ENCODE assay signal across 16 cellular contexts in the genomic region with DNA sequence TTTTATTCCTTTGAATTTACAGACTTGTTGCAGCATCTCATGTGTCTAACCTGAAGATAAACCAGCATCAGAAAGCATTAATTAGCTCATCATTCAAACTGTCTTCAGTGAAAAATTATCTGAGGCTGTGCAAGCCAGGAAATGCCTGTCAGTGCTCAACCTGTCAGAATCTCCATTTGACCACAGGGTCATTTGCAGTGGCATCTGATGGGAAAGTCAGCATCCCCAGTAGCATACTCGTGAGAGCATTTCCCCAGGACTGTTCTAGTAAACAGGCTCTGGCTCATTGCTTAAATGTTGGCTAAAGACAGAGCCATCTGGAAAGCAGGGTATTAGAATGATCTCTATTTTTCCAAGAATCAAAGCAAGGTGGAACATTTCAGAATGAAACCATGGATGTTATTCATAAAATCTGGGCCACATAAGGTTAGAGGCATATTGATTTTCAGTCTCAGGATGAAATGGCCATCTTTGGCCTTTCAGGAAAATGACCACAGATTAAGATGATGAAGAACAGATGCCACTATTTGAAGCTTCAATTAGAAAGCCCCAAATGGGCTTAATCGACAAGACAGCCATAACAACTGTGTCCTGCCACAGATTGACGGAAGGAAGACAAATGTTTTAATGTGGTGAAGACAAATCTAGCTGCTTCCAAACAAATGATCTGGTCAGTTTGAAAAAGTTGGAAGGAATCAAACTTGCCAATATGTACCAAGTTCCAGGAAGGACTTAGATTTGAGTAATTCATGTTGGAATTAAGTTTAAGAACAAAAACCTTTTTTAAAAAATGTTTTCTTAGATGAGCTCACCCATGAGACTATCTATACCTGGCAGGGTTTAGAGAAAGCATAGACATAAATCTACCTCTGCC.
DNase-seq lines count a peak whose midpoint lies in the region; ATAC-seq and TF ChIP-seq lines count a peak whose summit lies in the region.
"Had no signal": no experiment of that assay in that cellular context is flagged by ENCODE, and none has a peak within 500 bp of the region (broad histone marks: within the 10 kb centered on the region; RNA-seq: fewer than 3 reads in every experiment).

No MANE protein-coding gene starts in this region.

- H3K36me3 Mint-ChIP-seq in activated T-helper 17 cell treated with anti-CD3 and anti-CD28 coated beads, Interleukin-2, amount 50 U/mL, for 72 hours (ENCODE audit: low read depth), result no peaks in the 10 kb centered on the region
- H3K36me3 Mint-ChIP-seq: IgD-negative memory B cell had no signal

- no peaks in the 10 kb centered on the region for H3K9me3 Mint-ChIP-seq in activated T-helper 17 cell treated with anti-CD3 and anti-CD28 coated beads, Interleukin-2, amount 50 U/mL, for 72 hours

- DNase-seq in BE2C, result peak; percentile 42
- DNase-seq in cerebellum (ENCODE audit: low spot score), result peak; percentile 30
- peak; percentile 28 for DNase-seq in myocyte (ENCODE audit: low read depth)
- DNase-seq in pons (ENCODE audit: low spot score), result no peak
- DNase-seq in breast epithelium (ENCODE audit: low spot score in 2 of 2), result no peak
- DNase-seq in AML-193 (lab: John Stamatoyannopoulos, UW), result no peak
- DNase-seq: DMS153, NCI-H187 treated with DMSO at 0.1 percent for 48 hours, NCI-H2171, NCI-H446 treated with DMSO at 0.1 percent for 48 hours, SHP77 treated with DMSO at 0.1 percent for 48 hours had no signal

- no peaks in the 10 kb centered on the region for H3K4me1 Mint-ChIP-seq in activated T-helper 17 cell treated with anti-CD3 and anti-CD28 coated beads, Interleukin-2, amount 50 U/mL, for 72 hours

- TF ChIP-seq CTCF in BE2C (IDR thresholded peaks at IDR 0.05; ENCODE audit: low read depth, low read length) (no peak), breast epithelium (IDR thresholded peaks at IDR 0.05) (no peak)

- H3K9me3 ChIP-seq in BE2C, result no peaks in the 10 kb centered on the region
- H3K9me3 ChIP-seq in breast epithelium, result no peaks in the 10 kb centered on the region
- H3K9me3 ChIP-seq: HAP-1 had no signal

- peaks cover 11% of the 10 kb centered on the region for H3K27me3 Mint-ChIP-seq in activated T-helper 17 cell treated with anti-CD3 and anti-CD28 coated beads, Interleukin-2, amount 50 U/mL, for 72 hours
- H3K27me3 Mint-ChIP-seq: IgD-negative memory B cell had no signal

- no peak overlapping the region for H3K4me3 Mint-ChIP-seq in activated T-helper 17 cell treated with anti-CD3 and anti-CD28 coated beads, Interleukin-2, amount 50 U/mL, for 72 hours
- H3K4me3 Mint-ChIP-seq: IgD-negative memory B cell had no signal

- no peak overlapping the region for H3K27ac Mint-ChIP-seq in activated T-helper 17 cell treated with anti-CD3 and anti-CD28 coated beads, Interleukin-2, amount 50 U/mL, for 72 hours
- H3K27ac Mint-ChIP-seq: IgD-negative memory B cell had no signal

- no peak overlapping the region for H3K27ac ChIP-seq in breast epithelium
- H3K27ac ChIP-seq: C4-2B had no signal

- H3K27me3 ChIP-seq in BE2C (no peaks in the 10 kb centered on the region), breast epithelium (no peaks in the 10 kb centered on the region)

- H3K4me3 ChIP-seq in BE2C (ENCODE audit: low read depth, low read length), result 0 out of 2 replicates have a peak overlapping the region, but pooled peaks have one; percentile 2
- no peak overlapping the region for H3K4me3 ChIP-seq in breast epithelium
- H3K4me3 ChIP-seq: HAP-1 had no signal

- H3K4me1 ChIP-seq in BE2C (peaks cover 7% of the 10 kb centered on the region), breast epithelium (no peaks in the 10 kb centered on the region)
- H3K4me1 ChIP-seq: HAP-1 had no signal

- no peak for ATAC-seq in activated T-helper 17 cell treated with anti-CD3 and anti-CD28 coated beads, Interleukin-2, amount 50 U/mL, for 72 hours (replicated peaks)

- intact Hi-C loops in breast epithelium (cut with DNase I; ENCODE audit: low total_unique reads), result no loop called here

- no peaks in the 10 kb centered on the region for H3K36me3 ChIP-seq in BE2C
- no peaks in the 10 kb centered on the region for H3K36me3 ChIP-seq in breast epithelium
- H3K36me3 ChIP-seq: HAP-1 had no signal

- no peak for TF ChIP-seq POLR2A in breast epithelium (IDR thresholded peaks at IDR 0.05)

TF ChIP-seq in PFSK-1, 5 proteins besides CTCF, POLR2A, EP300 and RAD21:
- TF ChIP-seq TAF1 (IDR thresholded peaks at IDR 0.05; ENCODE audit: borderline replicate concordance, insufficient read depth, low read length), result no peak
- peak; percentile 15 for TF ChIP-seq FOXP2 (optimal IDR thresholded peaks at IDR 0.05; ENCODE audit: borderline replicate concordance, extremely low read depth, extremely low read length, insufficient read depth)

Comparison
In these comparisons a context has a peak if more than half of its experiments do, and no peak if none do; other contexts are left out.
1. DNase-seq: peak in BE2C (single experiment), cerebellum (single experiment) and myocyte (single experiment); none in pons (single experiment), breast epithelium (0 of 2) and AML-193 (0 of 2).